ENCODE assay signal across 14 cellular contexts in genomic region chr1:163414778-163415177, GRCh38.
DNase-seq lines count a peak whose midpoint lies in the region; ATAC-seq, FAIRE-seq and TF ChIP-seq lines count a peak whose summit lies in the region.
"Had no signal": no experiment of that assay in that cellular context is flagged by ENCODE, and none has a peak within 500 bp of the region (broad histone marks: within the 10 kb centered on the region; RNA-seq: fewer than 3 reads in every experiment).

No MANE protein-coding gene starts in this region.

- no peaks in the 10 kb centered on the region for H3K36me3 ChIP-seq in heart left ventricle

- no peak overlapping the region for H3K27ac ChIP-seq in heart left ventricle

- 72 to 91% (median 86%) methylated on average over 3 of the region's 3 CpGs for WGBS in heart left ventricle, 4 donors

- no peak overlapping the region for H3K4me3 ChIP-seq in heart left ventricle

- TF ChIP-seq CTCF in heart left ventricle (IDR thresholded peaks at IDR 0.05), result no peak

- H3K9me3 ChIP-seq in heart left ventricle, result no peaks in the 10 kb centered on the region
- H3K9me3 ChIP-seq: SK-N-SH had no signal

- ATAC-seq in GM19452 (IDR thresholded peaks at IDR 0.05; ENCODE audit: unreplicated experiment) (peak; percentile 90), HG02852 (IDR thresholded peaks at IDR 0.05; ENCODE audit: unreplicated experiment) (peak; percentile 96), HG03469 (IDR thresholded peaks at IDR 0.05; ENCODE audit: unreplicated experiment) (peak; percentile 97), heart left ventricle (no peak), HG02970 (IDR thresholded peaks at IDR 0.05; ENCODE audit: low FRiP score, unreplicated experiment) (no peak)

- TF ChIP-seq POLR2A in GM12892 (IDR thresholded peaks at IDR 0.05; ENCODE audit: low read depth, low read length) (no peak), heart left ventricle (IDR thresholded peaks at IDR 0.05) (no peak)

- DNase-seq in GM12892 (ENCODE audit: insufficient read length) (no peak), NCI-H1694 (lab: John Stamatoyannopoulos, UW) (no peak), heart left ventricle (no peak), SHP77 (lab: John Stamatoyannopoulos, UW) (no peak)
- DNase-seq: ACHN; activated CD4-positive, alpha-beta memory T cell treated with anti-CD3 and anti-CD28 coated beads for 36 hours; activated naive CD4-positive, alpha-beta T cell; SK-N-SH had no signal

- H3K27me3 ChIP-seq in heart left ventricle, result peaks cover 0 to 9% (median 0%) of the 10 kb centered on the region in 9 donors

- FAIRE-seq in GM12892 (lab: Jason Lieb, UNC), result peak; percentile 14
- FAIRE-seq: islet of Langerhans, urothelium cell line had no signal

- H3K4me1 ChIP-seq in heart left ventricle, result no peaks in the 10 kb centered on the region

- intact Hi-C loops in heart left ventricle (cut with DNase I), result loop anchor here in 8 of 10 donors (5.0 to 10.0 kb wide), 5 partner anchors 110 to 1660 kb away; no protein-coding TSS in a partner anchor

Comparison
In these comparisons a context has a peak if more than half of its experiments do, and no peak if none do; other contexts are left out.
1. ATAC-seq: peak in GM19452 (single experiment), HG02852 (single experiment) and HG03469 (single experiment); none in heart left ventricle (0 of 4) and HG02970 (single experiment).